1 cellular context compared by ENCODE assay signal in genomic region chr11:96389604-96390402, GRCh38.
TF ChIP-seq lines count a peak whose summit lies in the region.

Gene CCDC82, minus strand, starts transcription at chr11:96389912. Its CDS starts 5,165 bp downstream, at chr11:96384747.
Gene JRKL, plus strand, starts transcription at chr11:96390013. Its CDS starts 637 bp downstream, at chr11:96390650.

TF ChIP-seq in K562, 482 proteins besides CTCF, POLR2A, EP300 and RAD21 (continued from another document):
- TF ChIP-seq MGA (IDR thresholded peaks at IDR 0.05) (peak; percentile 89), ZNF507 (tag; conservative IDR thresholded peaks at IDR 0.05) (no peak), HMG20B (CRISPR knock-in tag; IDR thresholded peaks at IDR 0.05) (no peak), CCNT2 (IDR thresholded peaks at IDR 0.05; ENCODE audit: borderline replicate concordance, extremely low read depth, insufficient read length, low read depth, low read length) (peak; percentile 20), TAF15 (IDR thresholded peaks at IDR 0.05; ENCODE audit: low read depth, low read length) (no peak), ZNF780A (CRISPR knock-in tag; IDR thresholded peaks at IDR 0.05) (no peak), CBX3 (IDR thresholded peaks at IDR 0.05; ENCODE audit: borderline replicate concordance in 1 of 2, low read length in 2 of 2) (peak in 1 of 2 experiments; percentile 52; a peak in 1 of 3 replicates), CEBPG (CRISPR knock-in tag; IDR thresholded peaks at IDR 0.05) (peak; percentile 59; the same call in 1 of the 2 replicates), CEBPG (tag; conservative IDR thresholded peaks at IDR 0.05 in 1 of 2, IDR thresholded peaks at IDR 0.05 in 1 of 2) (peak; percentile 61 to 79; a peak in 3 of 4 replicates), SIN3A (IDR thresholded peaks at IDR 0.05; ENCODE audit: borderline replicate concordance in 2 of 2, control insufficient read depth in 1 of 2, low read depth in 2 of 2, low read length in 2 of 2) (peak; percentile 6 to 79; a peak in 3 of 4 replicates), ESRRB (CRISPR knock-in tag; IDR thresholded peaks at IDR 0.05; ENCODE audit: borderline replicate concordance) (no peak), MBD2 (IDR thresholded peaks at IDR 0.05; ENCODE audit: borderline replicate concordance, low read depth) (0 out of 2 replicates have a peak, but pooled peaks have one; percentile 46), FOXJ2 (tag; IDR thresholded peaks at IDR 0.05) (no peak), GTF2B (IDR thresholded peaks at IDR 0.05; ENCODE audit: extremely low read depth, insufficient read length) (no peak), ZNF518B (CRISPR knock-in tag; IDR thresholded peaks at IDR 0.05) (no peak), FIP1L1 (IDR thresholded peaks at IDR 0.05; ENCODE audit: low read depth, low read length, poor library complexity, severe bottlenecking) (peak; percentile 86), ZBTB33 (CRISPR knock-in tag; IDR thresholded peaks at IDR 0.05) (0 out of 2 replicates have a peak, but pooled peaks have one; percentile 15), NEUROD1 (IDR thresholded peaks at IDR 0.05; ENCODE audit: borderline replicate concordance, low read depth, low read length, partially characterized antibody) (no peak), CEBPB (tag; IDR thresholded peaks at IDR 0.05) (peak; percentile 90), PBX2 (CRISPR knock-in tag; IDR thresholded peaks at IDR 0.05; ENCODE audit: low read depth) (no peak), PBX2 (tag; conservative IDR thresholded peaks at IDR 0.05; ENCODE audit: low read depth) (no peak), ATF2 (CRISPR knock-in tag; IDR thresholded peaks at IDR 0.05) (no peak), RFX7 (CRISPR knock-in tag; IDR thresholded peaks at IDR 0.05) (no peak), PHF8 (IDR thresholded peaks at IDR 0.05; ENCODE audit: borderline replicate concordance, low read length) (peak; percentile 92; the same call in 1 of the 2 replicates), PPARD (CRISPR knock-in tag; IDR thresholded peaks at IDR 0.05) (no peak)
- TF ChIP-seq, protein P1, sequence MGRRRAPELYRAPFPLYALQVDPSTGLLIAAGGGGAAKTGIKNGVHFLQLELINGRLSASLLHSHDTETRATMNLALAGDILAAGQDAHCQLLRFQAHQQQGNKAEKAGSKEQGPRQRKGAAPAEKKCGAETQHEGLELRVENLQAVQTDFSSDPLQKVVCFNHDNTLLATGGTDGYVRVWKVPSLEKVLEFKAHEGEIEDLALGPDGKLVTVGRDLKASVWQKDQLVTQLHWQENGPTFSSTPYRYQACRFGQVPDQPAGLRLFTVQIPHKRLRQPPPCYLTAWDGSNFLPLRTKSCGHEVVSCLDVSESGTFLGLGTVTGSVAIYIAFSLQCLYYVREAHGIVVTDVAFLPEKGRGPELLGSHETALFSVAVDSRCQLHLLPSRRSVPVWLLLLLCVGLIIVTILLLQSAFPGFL (CRISPR knock-in tag; IDR thresholded peaks at IDR 0.05), result no peak
